ENCODE assay signal across 16 cellular contexts in the genomic region with DNA sequence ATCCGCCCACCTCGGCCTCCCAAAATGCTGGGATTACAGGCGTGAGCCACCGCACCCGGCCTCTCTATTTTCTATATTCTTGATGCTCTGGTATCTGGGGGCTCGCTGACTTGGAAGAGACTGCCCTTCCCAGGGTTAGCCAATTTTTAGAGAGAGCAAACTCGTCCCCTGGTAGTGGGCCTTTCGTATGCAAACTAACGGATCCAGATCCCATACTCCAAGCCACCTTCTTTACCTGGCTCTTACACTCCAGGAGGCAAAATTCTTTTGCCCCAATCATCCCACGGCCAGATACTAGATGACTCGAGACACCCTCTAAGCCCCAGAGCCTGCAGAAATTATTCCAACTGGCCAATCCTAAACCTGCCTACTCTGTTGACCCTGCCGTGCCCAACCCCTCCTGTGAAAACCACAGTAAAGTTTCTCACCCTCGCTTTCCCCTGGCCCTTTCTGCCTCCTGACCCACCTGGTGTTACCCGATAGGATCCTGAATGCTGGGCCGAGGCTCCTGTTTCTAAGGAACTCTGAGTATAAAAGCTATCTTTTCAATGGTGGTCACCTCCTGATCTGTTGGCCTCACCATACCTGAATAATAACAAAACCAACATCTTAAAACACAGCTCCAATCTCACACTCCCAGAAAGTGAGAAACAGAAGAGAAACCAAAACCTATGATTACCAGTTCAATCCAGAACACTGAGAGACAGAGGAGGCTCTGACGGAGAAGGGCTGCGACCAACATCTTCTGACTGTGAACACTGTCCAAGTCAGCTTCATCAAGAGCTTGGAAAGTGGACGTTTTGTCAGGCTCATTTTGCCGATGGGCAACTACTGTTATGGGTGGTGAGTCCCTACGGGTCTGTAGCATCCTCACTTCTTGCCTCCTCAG. TPM values are rescaled to one million over a fixed set of nuclear protein-coding genes. Genes with fewer than 3 reads are reported as not detected.
DNase-seq lines count a peak whose midpoint lies in the region; ATAC-seq, FAIRE-seq and TF ChIP-seq lines count a peak whose summit lies in the region.
"Had no signal": no experiment of that assay in that cellular context is flagged by ENCODE, and none has a peak within 500 bp of the region (broad histone marks: within the 10 kb centered on the region; RNA-seq: fewer than 3 reads in every experiment).

No MANE protein-coding gene starts in this region.

- H3K27ac Mint-ChIP-seq in glutamatergic neuron (ENCODE audit: unreplicated experiment), result no peak overlapping the region
- H3K27ac Mint-ChIP-seq: CD8-positive, alpha-beta T cell; T-cell had no signal

- no peaks in the 10 kb centered on the region for H3K27me3 ChIP-seq in iPS-20b (ENCODE audit: insufficient read depth, low read length)
- H3K27me3 ChIP-seq in dorsolateral prefrontal cortex, result no peaks in the 10 kb centered on the region
- H3K27me3 ChIP-seq in upper lobe of left lung, result no peaks in the 10 kb centered on the region

- H3K4me3 ChIP-seq in iPS-20b (ENCODE audit: low read length), result no peak overlapping the region
- no peak overlapping the region for H3K4me3 ChIP-seq in dorsolateral prefrontal cortex
- H3K4me3 ChIP-seq in upper lobe of left lung, result no peak overlapping the region

- ATAC-seq in GM18858 (IDR thresholded peaks at IDR 0.05; ENCODE audit: unreplicated experiment), result peak; percentile 98
- ATAC-seq in GM21619 (IDR thresholded peaks at IDR 0.05; ENCODE audit: unreplicated experiment), result peak; percentile 96
- ATAC-seq in HG03175 (IDR thresholded peaks at IDR 0.05; ENCODE audit: unreplicated experiment), result peak; percentile 98
- no peak for ATAC-seq in upper lobe of left lung (ENCODE audit: low FRiP score in 2 of 2)
- ATAC-seq: CD8-positive, alpha-beta T cell; right cardiac atrium; T-cell had no signal

- no peaks in the 10 kb centered on the region for H3K36me3 Mint-ChIP-seq in glutamatergic neuron (ENCODE audit: unreplicated experiment)
- H3K36me3 Mint-ChIP-seq: CD8-positive, alpha-beta T cell; T-cell had no signal

- TF ChIP-seq POLR2A in H54 (IDR thresholded peaks at IDR 0.05; ENCODE audit: low read depth, low read length), result no peak
- TF ChIP-seq POLR2A in upper lobe of left lung (IDR thresholded peaks at IDR 0.05), result no peak

- H3K4me1 ChIP-seq in iPS-20b (ENCODE audit: insufficient read depth, low read length), result peaks cover 20% of the 10 kb centered on the region
- H3K4me1 ChIP-seq in upper lobe of left lung, result no peaks in the 10 kb centered on the region

- H3K27ac ChIP-seq in iPS-20b (ENCODE audit: low read length), result peak overlapping the region; percentile 12
- H3K27ac ChIP-seq in dorsolateral prefrontal cortex, result no peak overlapping the region
- no peak overlapping the region for H3K27ac ChIP-seq in upper lobe of left lung

- intact Hi-C loops in dorsolateral prefrontal cortex (cut with DNase I), result no loop called here

- H3K4me1 Mint-ChIP-seq in glutamatergic neuron (ENCODE audit: low read depth, unreplicated experiment), result peaks cover 3% of the 10 kb centered on the region
- H3K4me1 Mint-ChIP-seq: T-cell had no signal

- H3K9me3 ChIP-seq in iPS-20b (ENCODE audit: insufficient read depth, low read depth, low read length) (no peaks in the 10 kb centered on the region), upper lobe of left lung (no peaks in the 10 kb centered on the region)

- TF ChIP-seq CTCF in glutamatergic neuron (IDR thresholded peaks at IDR 0.05; ENCODE audit: partially characterized antibody, unreplicated experiment), result no peak
- TF ChIP-seq CTCF in dorsolateral prefrontal cortex (IDR thresholded peaks at IDR 0.05 in 54 of 56, conservative IDR thresholded peaks at IDR 0.05 in 2 of 56; ENCODE audit: low read depth in 1 of 56, partially characterized antibody in 56 of 56), result no peak
- TF ChIP-seq CTCF in upper lobe of left lung (IDR thresholded peaks at IDR 0.05), result no peak

- no peak for DNase-seq in glutamatergic neuron
- no peak for DNase-seq in H54 (ENCODE audit: insufficient read length, low spot score)
- DNase-seq in dorsolateral prefrontal cortex, result no peak
- no peak for DNase-seq in upper lobe of left lung
- DNase-seq: activated T-cell treated with anti-CD3 and anti-CD28 coated beads for 4 hours; CD8-positive, alpha-beta T cell; Kasumi-1; mammary epithelial cell; NCI-H526 treated with DMSO at 0.1 percent for 48 hours; right cardiac atrium; T-cell had no signal

- H3K27me3 Mint-ChIP-seq in glutamatergic neuron (ENCODE audit: unreplicated experiment), result no peaks in the 10 kb centered on the region
- H3K27me3 Mint-ChIP-seq: brain had no signal

- TF ChIP-seq EP300 in upper lobe of left lung (IDR thresholded peaks at IDR 0.05), result no peak

- 90 to 92% methylated on average over 20 of the region's 20 CpGs for WGBS in upper lobe of left lung, 2 donors

- H3K36me3 ChIP-seq in iPS-20b (ENCODE audit: insufficient read depth, low read depth, low read length) (no peaks in the 10 kb centered on the region), upper lobe of left lung (no peaks in the 10 kb centered on the region)

- H3K9ac ChIP-seq in iPS-20b (ENCODE audit: low read depth, low read length), result peak overlapping the region; percentile 4; the same call in 1 of the 2 replicates

- no peaks in the 10 kb centered on the region for H3K9me3 Mint-ChIP-seq in glutamatergic neuron (ENCODE audit: unreplicated experiment)
- H3K9me3 Mint-ChIP-seq: CD8-positive, alpha-beta T cell; T-cell had no signal

- FAIRE-seq in H54 (lab: Jason Lieb, UNC), result no peak

- no peak overlapping the region for H3K4me3 Mint-ChIP-seq in glutamatergic neuron (ENCODE audit: unreplicated experiment)
- H3K4me3 Mint-ChIP-seq: brain; CD8-positive, alpha-beta T cell; T-cell had no signal

RNA-seq across cellular contexts. Expression of a gene that starts 57.6 kb away (rescaled TPM):
- total RNA-seq in glutamatergic neuron (ENCODE audit: unreplicated experiment) (217 TPM), dorsolateral prefrontal cortex (100 to 1,000 TPM; 105 to 233 (median 146) TPM), upper lobe of left lung (10 to 100 TPM; 35.6 to 76.5 (median 42.9) TPM)

Comparison
In these comparisons a context has a peak if more than half of its experiments do, and no peak if none do; other contexts are left out.
1. ATAC-seq: peak in GM18858 (single experiment), GM21619 (single experiment) and HG03175 (single experiment); none in upper lobe of left lung (0 of 2).